Comparison of ENCODE assay signal across 10 cellular contexts in genomic region chrX:2484721-2485459, GRCh38. TPM values are rescaled to one million over a fixed set of nuclear protein-coding genes. Genes with fewer than 3 reads are reported as not detected.
DNase-seq lines count a peak whose midpoint lies in the region; TF ChIP-seq lines count a peak whose summit lies in the region.
"Had no signal": no experiment of that assay in that cellular context is flagged by ENCODE, and none has a peak within 500 bp of the region (broad histone marks: within the 10 kb centered on the region; RNA-seq: fewer than 3 reads in every experiment).

No MANE protein-coding gene starts in this region.

- no peak for TF ChIP-seq CTCF in cardiac muscle cell (IDR thresholded peaks at IDR 0.05; ENCODE audit: low read depth, low read length)

- H3K36me3 Mint-ChIP-seq in immature natural killer cell = peaks cover 8 to 25% (median 10%) of the 10 kb centered on the region in 3 donors

- no peak overlapping the region for H3K4me2 ChIP-seq in trophoblast cell (ENCODE audit: low read length)

- no peaks in the 10 kb centered on the region for H3K79me1 ChIP-seq in trophoblast cell (ENCODE audit: low read length)

- H4K8ac ChIP-seq in trophoblast cell (ENCODE audit: low read depth, low read length) = no peak overlapping the region

- H4K91ac ChIP-seq in trophoblast cell (ENCODE audit: low read depth, low read length) = no peak overlapping the region

- H3K9me3 ChIP-seq in cardiac muscle cell (ENCODE audit: low read depth) (no peaks in the 10 kb centered on the region), trophoblast cell (ENCODE audit: insufficient read depth, low read depth, low read length) (no peaks in the 10 kb centered on the region)
- H3K9me3 ChIP-seq: SJCRH30 had no signal

- no peak overlapping the region for H3K9ac ChIP-seq in trophoblast cell (ENCODE audit: low read length)

- WGBS in trophoblast cell (ENCODE audit: extremely low coverage, insufficient coverage, insufficient read length) = no CpG with 5 or more reads among the region's 25 CpGs

- H3K18ac ChIP-seq in trophoblast cell (ENCODE audit: low read length) = no peak overlapping the region

- no peak overlapping the region for H2BK120ac ChIP-seq in trophoblast cell (ENCODE audit: insufficient read depth, low read length, poor library complexity)

- no peak overlapping the region for H2BK5ac ChIP-seq in trophoblast cell (ENCODE audit: low read depth, low read length, poor library complexity)

- no peaks in the 10 kb centered on the region for H3K9me3 Mint-ChIP-seq in immature natural killer cell

- no peaks in the 10 kb centered on the region for H3K27me3 ChIP-seq in cardiac muscle cell
- no peaks in the 10 kb centered on the region for H3K27me3 ChIP-seq in trophoblast cell (ENCODE audit: insufficient read depth, low read length)
- H3K27me3 ChIP-seq: SJCRH30 had no signal

- no peak overlapping the region for H3K27ac Mint-ChIP-seq in immature natural killer cell

- H3K79me2 ChIP-seq in trophoblast cell (ENCODE audit: control insufficient read depth, insufficient read depth, low read length, poor library complexity) = no peaks in the 10 kb centered on the region

- H3K23ac ChIP-seq in trophoblast cell (ENCODE audit: low read length) = no peak overlapping the region

- H2AK5ac ChIP-seq in trophoblast cell (ENCODE audit: low read length) = no peak overlapping the region

- peak overlapping the region; percentile 50 for H3K4ac ChIP-seq in trophoblast cell (ENCODE audit: low read depth, low read length)

- H3K27me3 Mint-ChIP-seq in immature natural killer cell (ENCODE audit: low read depth in 3 of 3) = peaks cover 0 to 1% (median 1%) of the 10 kb centered on the region in 3 donors

- H3K4me1 Mint-ChIP-seq in immature natural killer cell = no peaks in the 10 kb centered on the region

- H2BK12ac ChIP-seq in trophoblast cell (ENCODE audit: low read length) = no peak overlapping the region

- H3K36me3 ChIP-seq in cardiac muscle cell (peaks cover 12% of the 10 kb centered on the region), trophoblast cell (ENCODE audit: control insufficient read depth in 1 of 2, insufficient read depth in 2 of 2, low read length in 2 of 2) (peaks cover 34 to 35% of the 10 kb centered on the region in 2 experiments)

- no peak overlapping the region for H3K4me3 Mint-ChIP-seq in immature natural killer cell

- peak; percentile 60 for DNase-seq in AG08395 (ENCODE audit: low spot score)
- peak; percentile 68 for DNase-seq in astrocyte of the hippocampus (ENCODE audit: low read depth, low spot score)
- peak; percentile 10 to 69 for DNase-seq in cardiac muscle cell (ENCODE audit: low read depth in 1 of 2, low spot score in 1 of 2)
- no peak for DNase-seq in trophoblast cell
- DNase-seq in UCSD-AML1 (lab: John Stamatoyannopoulos, UW; ENCODE audit: unreplicated experiment) = no peak
- DNase-seq in stimulated activated CD4-positive, alpha-beta T cell treated with anti-CD3 and anti-CD28 coated beads, Interleukin-4, amount 100 ng/mL, for 1 hour = no peak
- DNase-seq in immature natural killer cell = no peak
- no peak for DNase-seq in NCI-H82 treated with DMSO at 0.1 percent for 48 hours (lab: John Stamatoyannopoulos, UW; ENCODE audit: unreplicated experiment)
- DNase-seq: AML-193, SJCRH30 had no signal

- no peak overlapping the region for H3K14ac ChIP-seq in trophoblast cell (ENCODE audit: low read length)

- no peak overlapping the region for H4K12ac ChIP-seq in trophoblast cell (ENCODE audit: low read depth, low read length)

- H3K4me1 ChIP-seq in cardiac muscle cell (ENCODE audit: low read depth) (peaks cover 10% of the 10 kb centered on the region), trophoblast cell (ENCODE audit: control insufficient read depth in 1 of 2, insufficient read depth in 2 of 2, low read length in 2 of 2) (no peaks in the 10 kb centered on the region)

- no peak overlapping the region for H2AFZ ChIP-seq in trophoblast cell (ENCODE audit: insufficient read depth, low read length, poor library complexity)

- H3K27ac ChIP-seq in cardiac muscle cell (peak overlapping the region; percentile 29), trophoblast cell (ENCODE audit: low read depth, low read length) (no peak overlapping the region)
- H3K27ac ChIP-seq: SJCRH30 had no signal

- H3K4me3 ChIP-seq in cardiac muscle cell (no peak overlapping the region), trophoblast cell (ENCODE audit: low read depth, low read length) (no peak overlapping the region)
- H3K4me3 ChIP-seq: SJCRH30 had no signal

RNA-seq across cellular contexts. Expression of gene DHRSX, which starts 15.9 kb away (rescaled TPM):
- 13.0 and 20.4 TPM in 2 replicates for total RNA-seq in cardiac muscle cell
- polyA plus RNA-seq in cardiac muscle cell (33.4 and 52.1 TPM in 2 replicates), immature natural killer cell (10 to 100 TPM; 20.0 to 36.4 (median 23.2) TPM)
- 17.6 and 17.7 TPM in 2 replicates for polyA plus RNA-seq in trophoblast cell (2013)

RNA-seq across cellular contexts. Expression of gene ZBED1, which starts 15.9 kb away (rescaled TPM):
- total RNA-seq in cardiac muscle cell = 29.3 and 32.3 TPM in 2 replicates
- polyA plus RNA-seq in cardiac muscle cell (15.6 and 21.0 TPM in 2 replicates), immature natural killer cell (10 to 100 TPM; 23.7 to 48.1 (median 41.4) TPM)
- polyA plus RNA-seq in trophoblast cell (2013) = 15.4 and 16.5 TPM in 2 replicates

Comparison
In these comparisons a context has a peak if more than half of its experiments do, and no peak if none do; other contexts are left out.
1. DNase-seq: peak in AG08395 (single experiment), astrocyte of the hippocampus (single experiment) and cardiac muscle cell (2 of 2); none in trophoblast cell (0 of 2), UCSD-AML1 (single experiment), stimulated activated CD4-positive, alpha-beta T cell treated with anti-CD3 and anti-CD28 coated beads, Interleukin-4, amount 100 ng/mL, for 1 hour (single experiment), immature natural killer cell (0 of 3) and NCI-H82 treated with DMSO at 0.1 percent for 48 hours (single experiment).